Comparison of ENCODE assay signal across 29 cellular contexts in the genomic region with DNA sequence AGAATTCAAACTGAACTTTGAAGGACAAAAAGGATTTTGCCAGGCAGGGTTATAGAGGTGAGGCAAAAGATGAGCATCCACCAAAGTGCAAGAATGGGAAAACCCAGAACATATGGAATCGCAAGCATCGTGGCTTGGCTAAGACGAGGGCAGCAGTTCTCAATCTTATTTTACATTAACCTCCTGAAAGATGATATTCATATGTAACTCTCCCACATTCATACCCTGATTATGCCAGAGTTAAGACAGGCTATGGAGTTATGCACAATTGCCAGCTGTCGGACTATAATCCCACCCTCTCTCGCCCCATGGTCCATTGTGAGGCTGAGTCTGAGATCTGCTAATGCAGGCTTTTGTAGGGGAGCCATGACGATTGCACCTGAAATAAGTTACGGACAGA.
"Had no signal": no experiment of that assay in that cellular context is flagged by ENCODE, and none has a peak within 500 bp of the region (broad histone marks: within the 10 kb centered on the region; RNA-seq: fewer than 3 reads in every experiment).

No MANE protein-coding gene starts in this region.

- H3K36me3 ChIP-seq: stomach, suprapubic skin, thoracic aorta, thyroid gland, tibial artery, tibial nerve, transverse colon, upper lobe of left lung, upper lobe of right lung, uterus, vagina had no signal

- H3K4me3 ChIP-seq: stomach, suprapubic skin, testis, thoracic aorta, thyroid gland, tibial artery, tibial nerve, transverse colon, upper lobe of left lung, upper lobe of right lung, uterus, vagina had no signal

- H3K4me1 ChIP-seq: stomach, suprapubic skin, testis, thyroid gland, tibial artery, tibial nerve, transverse colon, upper lobe of left lung, upper lobe of right lung, uterus, vagina had no signal

- H3K36me3 Mint-ChIP-seq: stimulated activated effector memory CD8-positive, alpha-beta T cell treated with anti-CD3 and anti-CD28 coated beads, Interleukin-12 subunit alpha, Interleukin-12 subunit beta, amount 100 ng/mL, for 72 hours; stimulated activated memory B cell treated with anti-CD40 and anti-IgM and Interleukin-4, amounts not matched to agents 10 μg/mL and 1 μg/mL and 100 μg/mL, for 72 hours; stimulated activated naive B cell treated with anti-CD40 and anti-IgM and Interleukin-4, amounts not matched to agents 10 μg/mL and 1 μg/mL and 100 μg/mL, for 72 hours; type B pancreatic cell had no signal

- H3K9me3 Mint-ChIP-seq: stimulated activated effector memory CD8-positive, alpha-beta T cell treated with anti-CD3 and anti-CD28 coated beads, Interleukin-12 subunit alpha, Interleukin-12 subunit beta, amount 100 ng/mL, for 72 hours; stimulated activated memory B cell treated with anti-CD40 and anti-IgM and Interleukin-4, amounts not matched to agents 10 μg/mL and 1 μg/mL and 100 μg/mL, for 72 hours; stimulated activated naive CD8-positive, alpha-beta T cell treated with anti-CD3 and anti-CD28 coated beads, Interleukin-15, amount 100 ng/mL, for 72 hours; stimulated activated naive CD8-positive, alpha-beta T cell treated with anti-CD3 and anti-CD28 coated beads, Interleukin-15, Interleukin-2, amounts not matched to agents 100 ng/mL and 50 ng/mL, for 24 hours; type B pancreatic cell had no signal

- H3K9me3 ChIP-seq: stomach, suprapubic skin, testis, thoracic aorta, thyroid gland, tibial artery, tibial nerve, transverse colon, upper lobe of left lung, upper lobe of right lung, uterus, vagina had no signal

- H3K27ac ChIP-seq: stomach, suprapubic skin, testis, thoracic aorta, thyroid gland, tibial artery, tibial nerve, transverse colon, upper lobe of left lung, upper lobe of right lung, uterus, vagina had no signal

- H3K27ac Mint-ChIP-seq: stimulated activated effector memory CD8-positive, alpha-beta T cell treated with anti-CD3 and anti-CD28 coated beads, Interleukin-12 subunit alpha, Interleukin-12 subunit beta, amount 100 ng/mL, for 72 hours; stimulated activated memory B cell treated with anti-CD40 and anti-IgM and Interleukin-4, amounts not matched to agents 10 μg/mL and 1 μg/mL and 100 μg/mL, for 72 hours; stimulated activated naive B cell treated with anti-CD40 and anti-IgM and Interleukin-4, amounts not matched to agents 10 μg/mL and 1 μg/mL and 100 μg/mL, for 72 hours; stimulated activated naive CD8-positive, alpha-beta T cell treated with anti-CD3 and anti-CD28 coated beads, Interleukin-15, Interleukin-2, amounts not matched to agents 100 ng/mL and 50 ng/mL, for 24 hours; type B pancreatic cell had no signal

- FAIRE-seq: urothelium cell line had no signal

- H3K27me3 ChIP-seq: stomach, suprapubic skin, testis, thyroid gland, tibial artery, tibial nerve, transverse colon, upper lobe of left lung, uterus, vagina had no signal

- H3K27me3 Mint-ChIP-seq: stimulated activated memory B cell treated with anti-CD40 and anti-IgM and Interleukin-4, amounts not matched to agents 10 μg/mL and 1 μg/mL and 100 μg/mL, for 72 hours had no signal

- H3K4me3 Mint-ChIP-seq: stimulated activated effector memory CD8-positive, alpha-beta T cell treated with anti-CD3 and anti-CD28 coated beads, Interleukin-12 subunit alpha, Interleukin-12 subunit beta, amount 100 ng/mL, for 72 hours; stimulated activated memory B cell treated with anti-CD40 and anti-IgM and Interleukin-4, amounts not matched to agents 10 μg/mL and 1 μg/mL and 100 μg/mL, for 72 hours; stimulated activated naive B cell treated with anti-CD40 and anti-IgM and Interleukin-4, amounts not matched to agents 10 μg/mL and 1 μg/mL and 100 μg/mL, for 72 hours; stimulated activated naive CD8-positive, alpha-beta T cell treated with anti-CD3 and anti-CD28 coated beads, Interleukin-15, amount 100 ng/mL, for 72 hours; stimulated activated naive CD8-positive, alpha-beta T cell treated with anti-CD3 and anti-CD28 coated beads, Interleukin-15, Interleukin-2, amounts not matched to agents 100 ng/mL and 50 ng/mL, for 24 hours; type B pancreatic cell had no signal

- ATAC-seq: stimulated activated effector memory CD8-positive, alpha-beta T cell treated with anti-CD3 and anti-CD28 coated beads, Interleukin-12 subunit alpha, Interleukin-12 subunit beta, amount 100 ng/mL, for 72 hours; stimulated activated memory B cell treated with anti-CD40 and anti-IgM and Interleukin-4, amounts not matched to agents 10 μg/mL and 1 μg/mL and 100 μg/mL, for 72 hours; stimulated activated naive B cell treated with anti-CD40 and anti-IgM and Interleukin-4, amounts not matched to agents 10 μg/mL and 1 μg/mL and 100 μg/mL, for 72 hours; stimulated activated naive CD8-positive, alpha-beta T cell treated with anti-CD3 and anti-CD28 coated beads, Interleukin-15, amount 100 ng/mL, for 72 hours; stimulated activated naive CD8-positive, alpha-beta T cell treated with anti-CD3 and anti-CD28 coated beads, Interleukin-15, Interleukin-2, amounts not matched to agents 100 U/mL and 50 U/mL, for 24 hours; upper lobe of right lung had no signal

- DNase-seq: stimulated activated CD4-positive, alpha-beta T cell treated with anti-CD3 and anti-CD28 coated beads, Interleukin-2, amount 100 ng/mL, for 48 hours; stimulated activated CD4-positive, alpha-beta T cell treated with anti-CD3 and anti-CD28 coated beads, Interleukin-4, amount 100 ng/mL, for 1 hour; stimulated activated CD4-positive, alpha-beta T cell treated with anti-CD3 and anti-CD28 coated beads, Interleukin-4, amount 100 ng/mL, for 24 hours; stimulated activated CD4-positive, alpha-beta T cell treated with anti-CD3 and anti-CD28 coated beads, Interleukin-4, amount 100 ng/mL, for 4 hours; stimulated activated CD8-positive, alpha-beta memory T cell treated with anti-CD3 and anti-CD28 coated beads, Interleukin-4, amount 100 ng/mL, for 48 hours; stimulated activated naive B cell treated with anti-CD40 and anti-IgM and Interleukin-4, amounts not matched to agents 10 μg/mL and 1 μg/mL and 100 μg/mL, for 72 hours; stimulated activated naive CD4-positive, alpha-beta T cell; stimulated activated naive CD4-positive, alpha-beta T cell treated with Interleukin-2 at 50 U/mL for 16 hours; stimulated activated naive CD8-positive, alpha-beta T cell treated with anti-CD3 and anti-CD28 coated beads, Interleukin-15, amount 100 ng/mL, for 72 hours; stimulated activated naive CD8-positive, alpha-beta T cell treated with anti-CD3 and anti-CD28 coated beads, Interleukin-15, Interleukin-2, amounts not matched to agents 100 U/mL and 50 U/mL, for 24 hours; stomach; substantia nigra; testis; thyroid gland; tibial artery; transverse colon; trophoblast cell; upper lobe of left lung; upper lobe of right lung; uterus had no signal

- H3K4me1 Mint-ChIP-seq: stimulated activated effector memory CD8-positive, alpha-beta T cell treated with anti-CD3 and anti-CD28 coated beads, Interleukin-12 subunit alpha, Interleukin-12 subunit beta, amount 100 ng/mL, for 72 hours; stimulated activated naive CD8-positive, alpha-beta T cell treated with anti-CD3 and anti-CD28 coated beads, Interleukin-15, amount 100 ng/mL, for 72 hours had no signal
